21 cellular contexts compared by ENCODE assay signal in genomic region chr7:143286522-143286890, GRCh38. TPM values are rescaled to one million over a fixed set of nuclear protein-coding genes. Genes with fewer than 3 reads are reported as not detected.
DNase-seq lines count a peak whose midpoint lies in the region; ATAC-seq, FAIRE-seq and TF ChIP-seq lines count a peak whose summit lies in the region.
"Had no signal": no experiment of that assay in that cellular context is flagged by ENCODE, and none has a peak within 500 bp of the region (broad histone marks: within the 10 kb centered on the region; RNA-seq: fewer than 3 reads in every experiment).

No MANE protein-coding gene starts in this region.

- no peak overlapping the region for H2BK120ac ChIP-seq in mesenchymal stem cell (ENCODE audit: low read depth, low read length)

- no peak overlapping the region for H3K23ac ChIP-seq in mesenchymal stem cell (ENCODE audit: low read length in 2 of 2)

- POLR2A ChIA-PET in activated naive CD8-positive, alpha-beta T cell treated with anti-CD3 and anti-CD28 coated beads, Interleukin-2, amount 10 ng/mL, durations not matched to agents 7 days and 5 days (lab: Charles Lee), result interaction anchor here (0.6 to 2.4 kb wide), 3 partner anchors 7 to 93 kb away, joined by 4 to 24 read pairs (median 11); partner anchors contain the start of gene GSTK1

- peaks cover 2% of the 10 kb centered on the region for H3K79me1 ChIP-seq in mesenchymal stem cell (replicated peaks; ENCODE audit: low read length, poor library complexity, severe bottlenecking)

- H3K9ac ChIP-seq in astrocyte (ENCODE audit: low read length) (no peak overlapping the region), mesenchymal stem cell (ENCODE audit: low read length) (no peak overlapping the region)

- H3K18ac ChIP-seq in mesenchymal stem cell (ENCODE audit: low read depth in 1 of 2, low read length in 2 of 2), result no peak overlapping the region

- H3K9me3 ChIP-seq in astrocyte (ENCODE audit: insufficient read depth, low read depth, low read length) (no peaks in the 10 kb centered on the region), mesenchymal stem cell (ENCODE audit: control insufficient read depth, low read length) (no peaks in the 10 kb centered on the region)
- H3K9me3 ChIP-seq: stomach had no signal

- peak overlapping the region; percentile 60 for H3K27ac Mint-ChIP-seq in activated naive CD8-positive, alpha-beta T cell treated with anti-CD3 and anti-CD28 coated beads, Interleukin-2, amount 10 ng/mL, durations not matched to agents 7 days and 5 days
- no peak overlapping the region for H3K27ac Mint-ChIP-seq in activated naive CD8-positive, alpha-beta T cell treated with anti-CD3 and anti-CD28 coated beads for 36 hours
- no peak overlapping the region for H3K27ac Mint-ChIP-seq in astrocyte (ENCODE audit: unreplicated experiment)
- peak overlapping the region; percentile 92 for H3K27ac Mint-ChIP-seq in type B pancreatic cell
- H3K27ac Mint-ChIP-seq: nephron progenitor cell had no signal

- no peak for DNase-seq in activated naive CD8-positive, alpha-beta T cell treated with anti-CD3 and anti-CD28 coated beads, Interleukin-2, amount 10 ng/mL, durations not matched to agents 7 days and 5 days
- no peak for DNase-seq in activated naive CD8-positive, alpha-beta T cell treated with anti-CD3 and anti-CD28 coated beads for 36 hours
- DNase-seq in astrocyte (ENCODE audit: low read depth) (no peak), mesenchymal stem cell (no peak), type B pancreatic cell (ENCODE audit: extremely low spot score, unreplicated experiment) (no peak), dedifferentiated amniotic fluid mesenchymal stem cell (ENCODE audit: extremely low spot score) (no peak)
- DNase-seq: GDM1; NCI-H1417 treated with DMSO at 0.1 percent for 48 hours; nephron progenitor cell; stimulated activated CD4-positive, alpha-beta T cell treated with anti-CD3 and anti-CD28 coated beads, Interleukin-15, amount 100 ng/mL, for 24 hours; stomach; WERI-Rb-1 had no signal

- H3K36me3 ChIP-seq in astrocyte (ENCODE audit: insufficient read depth, low read length) (no peaks in the 10 kb centered on the region), mesenchymal stem cell (ENCODE audit: control insufficient read depth in 1 of 2, insufficient read depth in 2 of 2, low read depth in 1 of 2, low read length in 2 of 2) (peaks cover 3 to 5% of the 10 kb centered on the region in 2 experiments)

- H3K4ac ChIP-seq in mesenchymal stem cell (ENCODE audit: low read depth in 1 of 2, low read length in 2 of 2), result no peak overlapping the region

- no peak overlapping the region for H2AFZ ChIP-seq in astrocyte (ENCODE audit: low read depth, low read length)
- H2AFZ ChIP-seq in mesenchymal stem cell (ENCODE audit: low read depth, low read length), result no peak overlapping the region

- peaks cover 5% of the 10 kb centered on the region for H3K9me3 Mint-ChIP-seq in activated naive CD8-positive, alpha-beta T cell treated with anti-CD3 and anti-CD28 coated beads, Interleukin-2, amount 10 ng/mL, durations not matched to agents 7 days and 5 days
- peaks cover 3% of the 10 kb centered on the region for H3K9me3 Mint-ChIP-seq in activated naive CD8-positive, alpha-beta T cell treated with anti-CD3 and anti-CD28 coated beads for 36 hours
- H3K9me3 Mint-ChIP-seq in astrocyte (ENCODE audit: unreplicated experiment), result peaks cover 4% of the 10 kb centered on the region
- peaks cover 5% of the 10 kb centered on the region for H3K9me3 Mint-ChIP-seq in type B pancreatic cell
- H3K9me3 Mint-ChIP-seq: central memory CD8-positive, alpha-beta T cell had no signal

- peak overlapping the region; percentile 86 for H2AK5ac ChIP-seq in mesenchymal stem cell (ENCODE audit: low read length, severe bottlenecking)

- no peak overlapping the region for H3K4me3 ChIP-seq in astrocyte (ENCODE audit: insufficient read depth, low read depth, low read length)
- no peak overlapping the region for H3K4me3 ChIP-seq in mesenchymal stem cell (ENCODE audit: insufficient read depth in 1 of 2, low read depth in 1 of 2, low read length in 2 of 2)

- no peak for ATAC-seq in activated naive CD8-positive, alpha-beta T cell treated with anti-CD3 and anti-CD28 coated beads, Interleukin-2, amount 10 ng/mL, durations not matched to agents 7 days and 5 days (ENCODE audit: low read depth)
- ATAC-seq in GM19324 (IDR thresholded peaks at IDR 0.05; ENCODE audit: low FRiP score, unreplicated experiment), result no peak
- ATAC-seq in HG02642 (IDR thresholded peaks at IDR 0.05; ENCODE audit: poor library complexity, unreplicated experiment), result no peak

- H3K4me1 Mint-ChIP-seq in activated naive CD8-positive, alpha-beta T cell treated with anti-CD3 and anti-CD28 coated beads, Interleukin-2, amount 10 ng/mL, durations not matched to agents 7 days and 5 days, result peaks cover 42% of the 10 kb centered on the region
- peaks cover 35% of the 10 kb centered on the region for H3K4me1 Mint-ChIP-seq in activated naive CD8-positive, alpha-beta T cell treated with anti-CD3 and anti-CD28 coated beads for 36 hours
- H3K4me1 Mint-ChIP-seq in astrocyte (ENCODE audit: low read depth, unreplicated experiment) (peaks cover 12% of the 10 kb centered on the region), type B pancreatic cell (ENCODE audit: unreplicated experiment) (peaks cover 25% of the 10 kb centered on the region)

- H3K14ac ChIP-seq in mesenchymal stem cell (ENCODE audit: low read length in 2 of 2), result no peak overlapping the region

- H2BK15ac ChIP-seq in mesenchymal stem cell (ENCODE audit: low read depth, poor library complexity, severe bottlenecking), result no peak overlapping the region

- no peak overlapping the region for H3K4me3 Mint-ChIP-seq in activated naive CD8-positive, alpha-beta T cell treated with anti-CD3 and anti-CD28 coated beads, Interleukin-2, amount 10 ng/mL, durations not matched to agents 7 days and 5 days
- no peak overlapping the region for H3K4me3 Mint-ChIP-seq in activated naive CD8-positive, alpha-beta T cell treated with anti-CD3 and anti-CD28 coated beads for 36 hours
- peak overlapping the region; percentile 61 for H3K4me3 Mint-ChIP-seq in astrocyte (ENCODE audit: unreplicated experiment)
- peak overlapping the region; percentile 91 for H3K4me3 Mint-ChIP-seq in type B pancreatic cell
- H3K4me3 Mint-ChIP-seq: nephron progenitor cell had no signal

- H3K79me2 ChIP-seq in astrocyte (ENCODE audit: insufficient read depth, low read length), result peaks cover 33% of the 10 kb centered on the region

- H4K8ac ChIP-seq in mesenchymal stem cell (ENCODE audit: low read length), result peak overlapping the region; percentile 9

- H3K4me1 ChIP-seq in astrocyte (ENCODE audit: insufficient read depth, low read length) (peaks cover 8% of the 10 kb centered on the region), mesenchymal stem cell (ENCODE audit: control insufficient read depth, insufficient read depth, low read depth, low read length) (peaks cover 22% of the 10 kb centered on the region)

- H3K27me3 ChIP-seq in astrocyte (ENCODE audit: insufficient read depth, low read length) (no peaks in the 10 kb centered on the region), mesenchymal stem cell (ENCODE audit: control insufficient read depth in 1 of 2, insufficient read depth in 1 of 2, low read length in 2 of 2) (no peaks in the 10 kb centered on the region)
- H3K27me3 ChIP-seq: stomach had no signal

- 100% methylated on average over 2 of the region's 6 CpGs for WGBS in mesenchymal stem cell

- H3K4me2 ChIP-seq in astrocyte (ENCODE audit: low read length) (no peak overlapping the region), mesenchymal stem cell (ENCODE audit: low read length, poor library complexity, severe bottlenecking) (no peak overlapping the region)

- H2BK5ac ChIP-seq in mesenchymal stem cell (ENCODE audit: low read depth, low read length, poor library complexity, severe bottlenecking), result no peak overlapping the region

- peaks cover 21% of the 10 kb centered on the region for H3K36me3 Mint-ChIP-seq in activated naive CD8-positive, alpha-beta T cell treated with anti-CD3 and anti-CD28 coated beads, Interleukin-2, amount 10 ng/mL, durations not matched to agents 7 days and 5 days
- peaks cover 26% of the 10 kb centered on the region for H3K36me3 Mint-ChIP-seq in activated naive CD8-positive, alpha-beta T cell treated with anti-CD3 and anti-CD28 coated beads for 36 hours
- H3K36me3 Mint-ChIP-seq in astrocyte (ENCODE audit: low read depth, unreplicated experiment), result peaks cover 2% of the 10 kb centered on the region
- H3K36me3 Mint-ChIP-seq in type B pancreatic cell, result peaks cover 9% of the 10 kb centered on the region

- H2BK12ac ChIP-seq in mesenchymal stem cell (ENCODE audit: low read length in 2 of 2), result no peak overlapping the region

- peaks cover 21% of the 10 kb centered on the region for H4K20me1 ChIP-seq in astrocyte (ENCODE audit: insufficient read depth, low read length)

- no peak for FAIRE-seq in astrocyte (lab: Jason Lieb, UNC)
- FAIRE-seq: D721Med, frontal cortex, GM12892, H1 had no signal

- H3K27ac ChIP-seq in astrocyte (ENCODE audit: low read depth, low read length) (no peak overlapping the region), mesenchymal stem cell (ENCODE audit: low read length, poor library complexity, severe bottlenecking) (no peak overlapping the region)
- H3K27ac ChIP-seq: WERI-Rb-1 had no signal

- no peak for TF ChIP-seq CTCF in astrocyte (IDR thresholded peaks at IDR 0.05; ENCODE audit: insufficient read depth, low read depth, low read length)
- TF ChIP-seq CTCF in type B pancreatic cell (conservative IDR thresholded peaks at IDR 0.05), result no peak

- H4K91ac ChIP-seq in mesenchymal stem cell (ENCODE audit: low read length), result no peak overlapping the region

- H3K27me3 Mint-ChIP-seq in activated naive CD8-positive, alpha-beta T cell treated with anti-CD3 and anti-CD28 coated beads, Interleukin-2, amount 10 ng/mL, durations not matched to agents 7 days and 5 days, result no peaks in the 10 kb centered on the region
- H3K27me3 Mint-ChIP-seq in activated naive CD8-positive, alpha-beta T cell treated with anti-CD3 and anti-CD28 coated beads for 36 hours, result no peaks in the 10 kb centered on the region
- H3K27me3 Mint-ChIP-seq in astrocyte (ENCODE audit: low read depth, unreplicated experiment) (no peaks in the 10 kb centered on the region), type B pancreatic cell (no peaks in the 10 kb centered on the region)
- H3K27me3 Mint-ChIP-seq: central memory CD8-positive, alpha-beta T cell had no signal

RNA-seq across cellular contexts. Expression of gene CASP2, which starts 1.6 kb away (rescaled TPM):
- 10 to 100 TPM; 96.5 to 98.8 TPM for total RNA-seq in activated naive CD8-positive, alpha-beta T cell treated with anti-CD3 and anti-CD28 coated beads, Interleukin-2, amount 10 ng/mL, durations not matched to agents 7 days and 5 days
- 10 to 100 TPM; 71.8 to 79.7 TPM for total RNA-seq in activated naive CD8-positive, alpha-beta T cell treated with anti-CD3 and anti-CD28 coated beads for 36 hours
- total RNA-seq in astrocyte (32.6 and 38.0 TPM in 2 replicates), type B pancreatic cell (ENCODE audit: low replicate concordance) (53.9 and 55.2 TPM in 2 replicates)
- 16.3 TPM for polyA plus RNA-seq in mesenchymal stem cell (2013, experiment 1 of 2)
- 16.3 TPM for polyA plus RNA-seq in mesenchymal stem cell (2013, experiment 2 of 2)

RNA-seq across cellular contexts. Expression of gene TMEM139, which starts 1.7 kb away (rescaled TPM):
- total RNA-seq in activated naive CD8-positive, alpha-beta T cell treated with anti-CD3 and anti-CD28 coated beads, Interleukin-2, amount 10 ng/mL, durations not matched to agents 7 days and 5 days, result 1 to 10 TPM; 1.1 TPM
- 1 to 10 TPM; 2.3 to 2.7 TPM for total RNA-seq in activated naive CD8-positive, alpha-beta T cell treated with anti-CD3 and anti-CD28 coated beads for 36 hours
- total RNA-seq in astrocyte, result 0.20 TPM in 1 of 2 replicates, not detected in the other
- 0.10 TPM for polyA plus RNA-seq in mesenchymal stem cell (2013, experiment 1 of 2)
- polyA plus RNA-seq in mesenchymal stem cell (2013, experiment 2 of 2), result 0.10 TPM
- 2.6 and 4.8 TPM in 2 replicates for total RNA-seq in type B pancreatic cell (ENCODE audit: low replicate concordance)
- total RNA-seq: frontal cortex, LHCN-M2 had no signal

RNA-seq across cellular contexts. Expression of gene GSTK1, which starts 23.3 kb away (rescaled TPM):
- 100 to 1,000 TPM; 355 to 368 TPM for total RNA-seq in activated naive CD8-positive, alpha-beta T cell treated with anti-CD3 and anti-CD28 coated beads, Interleukin-2, amount 10 ng/mL, durations not matched to agents 7 days and 5 days
- total RNA-seq in activated naive CD8-positive, alpha-beta T cell treated with anti-CD3 and anti-CD28 coated beads for 36 hours, result 100 to 1,000 TPM; 136 to 137 TPM
- 97.5 and 102 TPM in 2 replicates for total RNA-seq in astrocyte
- polyA plus RNA-seq in mesenchymal stem cell (2013, experiment 1 of 2), result 161 TPM
- 158 TPM for polyA plus RNA-seq in mesenchymal stem cell (2013, experiment 2 of 2)
- total RNA-seq in type B pancreatic cell (ENCODE audit: low replicate concordance), result 110 and 155 TPM in 2 replicates

RNA-seq across cellular contexts. Expression of gene CLCN1, which starts 29.4 kb away (rescaled TPM):
- under 1 TPM in 1 of 2 experiments, not detected in 1; 0.08 TPM for total RNA-seq in activated naive CD8-positive, alpha-beta T cell treated with anti-CD3 and anti-CD28 coated beads, Interleukin-2, amount 10 ng/mL, durations not matched to agents 7 days and 5 days
- under 1 TPM in 1 of 2 experiments, not detected in 1; 0.06 TPM for total RNA-seq in activated naive CD8-positive, alpha-beta T cell treated with anti-CD3 and anti-CD28 coated beads for 36 hours
- not detected in 2 replicates for total RNA-seq in astrocyte
- polyA plus RNA-seq in mesenchymal stem cell (2013, experiment 1 of 2), result 0.03 TPM
- 0.01 TPM for polyA plus RNA-seq in mesenchymal stem cell (2013, experiment 2 of 2)
- total RNA-seq in type B pancreatic cell (ENCODE audit: low replicate concordance), result 0.12 and 0.22 TPM in 2 replicates
- total RNA-seq: LHCN-M2, renal cortical epithelial cell, stomach had no signal

Comparison
In these comparisons a context has a peak if more than half of its experiments do, and no peak if none do; other contexts are left out.
1. H3K27ac Mint-ChIP-seq: peak in activated naive CD8-positive, alpha-beta T cell treated with anti-CD3 and anti-CD28 coated beads, Interleukin-2, amount 10 ng/mL, durations not matched to agents 7 days and 5 days (single experiment) and type B pancreatic cell (single experiment); none in activated naive CD8-positive, alpha-beta T cell treated with anti-CD3 and anti-CD28 coated beads for 36 hours (single experiment) and astrocyte (single experiment).
2. H3K4me3 Mint-ChIP-seq: peak in astrocyte (single experiment) and type B pancreatic cell (single experiment); none in activated naive CD8-positive, alpha-beta T cell treated with anti-CD3 and anti-CD28 coated beads, Interleukin-2, amount 10 ng/mL, durations not matched to agents 7 days and 5 days (single experiment) and activated naive CD8-positive, alpha-beta T cell treated with anti-CD3 and anti-CD28 coated beads for 36 hours (single experiment).